Comparison of ENCODE assay signal across 21 cellular contexts in the genomic region with DNA sequence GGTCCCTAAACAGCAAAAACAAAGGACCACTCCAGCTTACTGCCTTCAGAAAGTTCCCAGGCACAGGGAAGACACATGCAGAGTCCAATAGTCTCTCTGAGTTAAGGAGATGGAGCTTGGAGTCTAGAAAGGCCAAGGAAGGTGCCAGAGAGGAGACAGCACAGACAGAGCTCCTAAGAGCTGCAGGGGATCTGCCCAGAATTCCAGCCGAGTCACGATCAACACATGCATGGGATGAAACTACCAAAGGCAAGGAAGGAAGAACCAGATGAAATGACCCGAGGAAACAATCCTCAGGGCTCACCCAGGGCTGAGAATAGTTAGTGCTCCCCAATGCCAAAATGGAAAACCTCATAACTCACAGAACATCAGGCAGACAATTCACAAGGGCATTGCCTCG.
"Had no signal": no experiment of that assay in that cellular context is flagged by ENCODE, and none has a peak within 500 bp of the region (broad histone marks: within the 10 kb centered on the region; RNA-seq: fewer than 3 reads in every experiment).

No MANE protein-coding gene starts in this region.

- H3K27ac Mint-ChIP-seq: activated CD8-positive, alpha-beta T cell treated with anti-CD3 and anti-CD28 coated beads, Interleukin-2, amount 10 ng/mL, durations not matched to agents 7 days and 5 days; activated naive CD8-positive, alpha-beta T cell; brain; T-helper 1 cell treated with Interleukin-12 subunit alpha and Interleukin-12 subunit beta and Interleukin-4 antibody, amounts not matched to agents 30 μg/mL and 1 μg/mL, for 36 hours had no signal

- H3K27ac ChIP-seq: Peyer's patch, SJSA1 had no signal

- H3K9me3 Mint-ChIP-seq: brain; central memory CD8-positive, alpha-beta T cell; T-helper 1 cell treated with Interleukin-12 subunit alpha and Interleukin-12 subunit beta and Interleukin-4 antibody, amounts not matched to agents 30 μg/mL and 1 μg/mL, for 36 hours had no signal

- H3K27me3 ChIP-seq: Peyer's patch, SJSA1 had no signal

- H3K27me3 Mint-ChIP-seq: activated naive CD8-positive, alpha-beta T cell; central memory CD8-positive, alpha-beta T cell had no signal

- H3K4me1 Mint-ChIP-seq: brain had no signal

- DNase-seq: activated CD4-positive, alpha-beta T cell treated with anti-CD3 and anti-CD28 coated beads for 4 hours; activated CD8-positive, alpha-beta memory T cell treated with anti-CD3 and anti-CD28 coated beads, Interleukin-2, amount 50 U/mL, for 48 hours; activated CD8-positive, alpha-beta T cell treated with anti-CD3 and anti-CD28 coated beads, Interleukin-2, amount 10 ng/mL, durations not matched to agents 7 days and 5 days; activated naive CD4-positive, alpha-beta T cell treated with Interleukin-2 at 50 U/mL for 16 hours; activated T-cell treated with anti-CD3 and anti-CD28 coated beads, Interleukin-2, amount 50 U/mL, for 1 hour; amygdala; MM.1S; NCI-H1105; NCI-H1436; NCI-H1694 treated with DMSO at 0.1 percent for 48 hours; NCI-H2081; NCI-H446; NCI-H524; Peyer's patch; SHP77 had no signal

- H3K4me3 Mint-ChIP-seq: activated CD8-positive, alpha-beta T cell treated with anti-CD3 and anti-CD28 coated beads, Interleukin-2, amount 10 ng/mL, durations not matched to agents 7 days and 5 days; activated naive CD8-positive, alpha-beta T cell; brain; central memory CD8-positive, alpha-beta T cell; T-helper 1 cell treated with Interleukin-12 subunit alpha and Interleukin-12 subunit beta and Interleukin-4 antibody, amounts not matched to agents 30 μg/mL and 1 μg/mL, for 36 hours had no signal

- H3K4me1 ChIP-seq: Peyer's patch, SJSA1 had no signal

- H3K4me3 ChIP-seq: Peyer's patch, SJSA1 had no signal

- H3K9me3 ChIP-seq: Peyer's patch, SJSA1 had no signal

- ATAC-seq: activated CD4-positive, CD25-positive, alpha-beta regulatory T cell treated with anti-CD3 and anti-CD28 coated beads, Interleukin-2, amount 50 U/mL, for 24 hours; activated CD8-positive, alpha-beta T cell treated with anti-CD3 and anti-CD28 coated beads, Interleukin-2, amount 10 ng/mL, durations not matched to agents 7 days and 5 days had no signal
